Comparison of ENCODE assay signal across 10 cellular contexts in genomic region chr19:55210120-55210493, GRCh38. TPM values are rescaled to one million over a fixed set of nuclear protein-coding genes. Genes with fewer than 3 reads are reported as not detected.
DNase-seq lines count a peak whose midpoint lies in the region; ATAC-seq, FAIRE-seq and TF ChIP-seq lines count a peak whose summit lies in the region.
"Had no signal": no experiment of that assay in that cellular context is flagged by ENCODE, and none has a peak within 500 bp of the region (broad histone marks: within the 10 kb centered on the region; RNA-seq: fewer than 3 reads in every experiment).

No MANE protein-coding gene starts in this region.

- CTCF ChIA-PET in A549 (lab: Yijun Ruan, JAX) (interaction anchor here (1.0 to 2.1 kb wide), 11 partner anchors 13 to 244 kb away, joined by 3 to 7 read pairs (median 4); partner anchors contain the start of gene DNAAF3), HEK293 (lab: Yijun Ruan, JAX) (interaction anchor here (0.6 to 0.8 kb wide), 6 partner anchors 10 to 145 kb away, joined by 3 read pairs; no protein-coding TSS in a partner anchor)

- H3K4me2 ChIP-seq in A549 (peak overlapping the region; percentile 64), hepatocyte (no peak overlapping the region)

- H3K9me3 ChIP-seq in A549 (no peaks in the 10 kb centered on the region), HEK293 (ENCODE audit: control insufficient read depth, insufficient read depth, low read depth, low read length) (no peaks in the 10 kb centered on the region; the same call in 1 of the 2 replicates), hepatocyte (ENCODE audit: low read depth) (no peaks in the 10 kb centered on the region)

- peak overlapping the region; percentile 64 to 83 for H3K27ac ChIP-seq in A549
- peak overlapping the region; percentile 22; the same call in 1 of the 2 replicates for H3K27ac ChIP-seq in HEK293 (ENCODE audit: extremely low read depth, low read depth, low read length)
- H3K27ac ChIP-seq in hepatocyte: peak overlapping the region; percentile 96
- H3K27ac ChIP-seq in substantia nigra (ENCODE audit: low read depth, low read length, poor library complexity, severe bottlenecking): no peak overlapping the region

- DNase-seq in A549 (ENCODE audit: low read depth in 1 of 2, low spot score in 1 of 2) (peak; percentile 91 to 96), T1000 (lab: John Stamatoyannopoulos, UW) (peak; percentile 36), hepatocyte (ENCODE audit: low spot score) (peak; percentile 79), GM20000 (ENCODE audit: low spot score) (no peak), substantia nigra (lab: John Stamatoyannopoulos, UW) (no peak)
- DNase-seq in activated naive CD4-positive, alpha-beta T cell treated with Interleukin-2 at 50 U/mL for 16 hours: no peak
- DNase-seq: NCI-H1930 had no signal

- peaks cover 4% of the 10 kb centered on the region for H3K79me2 ChIP-seq in hepatocyte

- TF ChIP-seq CTCF in A549 (IDR thresholded peaks at IDR 0.05) (no peak), HEK293 (tag by site-specific recombination; IDR thresholded peaks at IDR 0.05) (no peak), hepatocyte (IDR thresholded peaks at IDR 0.05; ENCODE audit: poor library complexity) (no peak), GM20000 (IDR thresholded peaks at IDR 0.05; ENCODE audit: extremely low read depth, missing control alignments) (no peak)

- peak in 1 of 2 experiments; percentile 23; a peak in 1 of 5 replicates for TF ChIP-seq RAD21 in A549 (conservative IDR thresholded peaks at IDR 0.05 in 1 of 2, IDR thresholded peaks at IDR 0.05 in 1 of 2)

- POLR2A ChIA-PET in A549 (lab: Yijun Ruan, JAX) (interaction anchor here (1.0 to 1.3 kb wide), 4 partner anchors 13 to 197 kb away, joined by 4 to 7 read pairs (median 5); no protein-coding TSS in a partner anchor), HEK293 (lab: Yijun Ruan, JAX) (interaction anchor here (0.6 to 1.6 kb wide), 3 partner anchors 41 to 1167 kb away, joined by 3 to 5 read pairs (median 3); partner anchors contain the start of gene UBE2S)

- no peaks in the 10 kb centered on the region for H4K20me1 ChIP-seq in hepatocyte (ENCODE audit: insufficient read depth, poor library complexity, severe bottlenecking)

- ATAC-seq in A549: peak; percentile 72 to 81
- no peak for ATAC-seq in GM18858 (IDR thresholded peaks at IDR 0.05; ENCODE audit: unreplicated experiment)

- no peak for TF ChIP-seq POLR2A in A549 (IDR thresholded peaks at IDR 0.05; ENCODE audit: low read length)

- no peak overlapping the region for H3K4me3 ChIP-seq in A549
- no peak overlapping the region for H3K4me3 ChIP-seq in HEK293 (ENCODE audit: low read depth, low read length)
- no peak overlapping the region for H3K4me3 ChIP-seq in hepatocyte

- WGBS in A549 (ENCODE audit: missing lambda C conversion rate): 12% methylated on average over 4 of the region's 4 CpGs
- 53% methylated on average over 4 of the region's 4 CpGs for WGBS in hepatocyte (ENCODE audit: low lambda C conversion rate, missing lambda C conversion rate)

- no peak overlapping the region for H2AFZ ChIP-seq in hepatocyte

- H3K4me1 ChIP-seq in A549 (peaks cover 43% of the 10 kb centered on the region), HEK293 (ENCODE audit: control insufficient read depth, insufficient read depth, low read length) (peaks cover 13% of the 10 kb centered on the region), hepatocyte (ENCODE audit: insufficient read depth) (peaks cover 23% of the 10 kb centered on the region)

- H3K27me3 ChIP-seq in hepatocyte: no peaks in the 10 kb centered on the region

- no peaks in the 10 kb centered on the region for H3K36me3 ChIP-seq in HEK293 (ENCODE audit: control insufficient read depth in 2 of 2, insufficient read depth in 1 of 2, low read length in 2 of 2)
- no peaks in the 10 kb centered on the region for H3K36me3 ChIP-seq in hepatocyte (replicated peaks; ENCODE audit: insufficient read depth, low read depth)

- TF ChIP-seq EP300 in A549 (IDR thresholded peaks at IDR 0.05): peak in 1 of 2 experiments; percentile 59; a peak in 2 of 5 replicates

- no peaks in the 10 kb centered on the region for H3K9me2 ChIP-seq in hepatocyte (replicated peaks; ENCODE audit: insufficient read depth)

- peak; percentile 94 for FAIRE-seq in A549 (lab: Jason Lieb, UNC)
- FAIRE-seq: H1 had no signal

TF ChIP-seq in A549, 52 proteins besides CTCF, POLR2A, EP300 and RAD21 (continues in another document):
- no peak for TF ChIP-seq HES2 (IDR thresholded peaks at IDR 0.05)

TF ChIP-seq in HEK293, 187 proteins besides CTCF, POLR2A, EP300 and RAD21 (continues in another document):
- TF ChIP-seq ZNF792 (tag by site-specific recombination; IDR thresholded peaks at IDR 0.05) (no peak), ZSCAN23 (tag by site-specific recombination; IDR thresholded peaks at IDR 0.05) (no peak), ZNF626 (tag by site-specific recombination; IDR thresholded peaks at IDR 0.05) (no peak), GLIS1 (tag by site-specific recombination; IDR thresholded peaks at IDR 0.05) (peak; percentile 81), ZBTB20 (tag by site-specific recombination; IDR thresholded peaks at IDR 0.05) (peak; percentile 5; the same call in 1 of the 2 replicates), ZNF623 (tag by site-specific recombination; IDR thresholded peaks at IDR 0.05) (0 out of 2 replicates have a peak, but pooled peaks have one; percentile 5), ZNF112 (tag by site-specific recombination; IDR thresholded peaks at IDR 0.05) (no peak), KLF17 (tag by site-specific recombination; IDR thresholded peaks at IDR 0.05) (0 out of 2 replicates have a peak, but pooled peaks have one; percentile 13), ZNF335 (tag by site-specific recombination; conservative IDR thresholded peaks at IDR 0.05) (peak; percentile 72), ZBTB17 (tag by site-specific recombination; IDR thresholded peaks at IDR 0.05) (peak; percentile 45), ZNF366 (tag by site-specific recombination; conservative IDR thresholded peaks at IDR 0.05) (peak; percentile 83)

RNA-seq across cellular contexts. Expression of gene PTPRH, which starts 0.8 kb away (rescaled TPM):
- polyA plus RNA-seq in A549 (2011; rRNA removed) (4.2 and 5.4 TPM in 2 replicates), A549 (2017; fragmentation: RNase III; extraction: RNeasy Plus Mini Kit Qiagen cat#74134 plus additional on column Dnase treatment) (1.5 to 1.8 TPM (median 1.6 TPM) in 3 replicates), hepatocyte (7.2 and 7.3 TPM in 2 replicates)
- polyA plus RNA-seq in A549 (2012; cell fraction: cytosol; rRNA removed): 2.0 and 2.1 TPM in 2 replicates
- polyA plus RNA-seq in A549 (2012; cell fraction: nucleus; rRNA removed): 2.8 and 3.6 TPM in 2 replicates
- polyA minus RNA-seq in A549 (2011; rRNA and poly(A)+ RNA removed): 12.6 and 17.7 TPM in 2 replicates
- total RNA-seq in hepatocyte: 30.9 and 31.5 TPM in 2 replicates

RNA-seq across cellular contexts. Expression of gene TMEM86B, which starts 18.5 kb away (rescaled TPM):
- polyA plus RNA-seq in A549 (2011; rRNA removed) (1.6 TPM in 2 replicates), A549 (2017; fragmentation: RNase III; extraction: RNeasy Plus Mini Kit Qiagen cat#74134 plus additional on column Dnase treatment) (2.8 to 3.4 TPM (median 3.2 TPM) in 3 replicates), hepatocyte (48.6 and 62.3 TPM in 2 replicates)
- polyA plus RNA-seq in A549 (2012; cell fraction: cytosol; rRNA removed): 3.9 and 5.8 TPM in 2 replicates
- 52.7 and 61.5 TPM in 2 replicates for polyA plus RNA-seq in A549 (2012; cell fraction: nucleus; rRNA removed)
- 0.62 and 1.8 TPM in 2 replicates for polyA minus RNA-seq in A549 (2011; rRNA and poly(A)+ RNA removed)
- 18.6 and 21.1 TPM in 2 replicates for total RNA-seq in hepatocyte

RNA-seq across cellular contexts. Expression of gene SYT5, which starts 30.0 kb away (rescaled TPM):
- 0.23 and 0.69 TPM in 2 replicates for polyA plus RNA-seq in A549 (2011; rRNA removed)
- 0.14 and 0.22 TPM in 2 replicates for polyA plus RNA-seq in A549 (2012; cell fraction: cytosol; rRNA removed)
- 1.1 and 1.8 TPM in 2 replicates for polyA plus RNA-seq in A549 (2012; cell fraction: nucleus; rRNA removed)
- 0.43 to 0.65 TPM (median 0.63 TPM) in 3 replicates for polyA plus RNA-seq in A549 (2017; fragmentation: RNase III; extraction: RNeasy Plus Mini Kit Qiagen cat#74134 plus additional on column Dnase treatment)
- 0.08 and 0.44 TPM in 2 replicates for polyA minus RNA-seq in A549 (2011; rRNA and poly(A)+ RNA removed)
- 0.60 and 1.4 TPM in 2 replicates for total RNA-seq in hepatocyte
- polyA plus RNA-seq in hepatocyte: 0.86 and 0.98 TPM in 2 replicates

RNA-seq across cellular contexts. Expression of gene DNAAF3, which starts 43.7 kb away (rescaled TPM):
- 3.1 and 4.0 TPM in 2 replicates for polyA plus RNA-seq in A549 (2011; rRNA removed)
- polyA plus RNA-seq in A549 (2012; cell fraction: cytosol; rRNA removed): 4.2 and 4.7 TPM in 2 replicates
- 21.3 and 24.1 TPM in 2 replicates for polyA plus RNA-seq in A549 (2012; cell fraction: nucleus; rRNA removed)
- polyA plus RNA-seq in A549 (2017; fragmentation: RNase III; extraction: RNeasy Plus Mini Kit Qiagen cat#74134 plus additional on column Dnase treatment): 3.7 to 5.4 TPM (median 5.3 TPM) in 3 replicates
- polyA minus RNA-seq in A549 (2011; rRNA and poly(A)+ RNA removed): 2.8 and 3.4 TPM in 2 replicates
- 0.17 and 1.9 TPM in 2 replicates for total RNA-seq in hepatocyte
- polyA plus RNA-seq in hepatocyte: 3.8 and 4.9 TPM in 2 replicates

RNA-seq across cellular contexts. Expression of gene PPP6R1, which starts 48.7 kb away (rescaled TPM):
- polyA plus RNA-seq in A549 (2011; rRNA removed) (42.9 and 44.6 TPM in 2 replicates), A549 (2017; fragmentation: RNase III; extraction: RNeasy Plus Mini Kit Qiagen cat#74134 plus additional on column Dnase treatment) (72.9 to 78.0 TPM (median 76.2 TPM) in 3 replicates), hepatocyte (76.0 and 79.3 TPM in 2 replicates)
- 74.0 and 94.8 TPM in 2 replicates for polyA plus RNA-seq in A549 (2012; cell fraction: cytosol; rRNA removed)
- 148 and 200 TPM in 2 replicates for polyA plus RNA-seq in A549 (2012; cell fraction: nucleus; rRNA removed)
- polyA minus RNA-seq in A549 (2011; rRNA and poly(A)+ RNA removed): 89.2 and 109 TPM in 2 replicates
- total RNA-seq in hepatocyte: 37.1 and 39.5 TPM in 2 replicates

Comparison
In these comparisons a context has a peak if more than half of its experiments do, and no peak if none do; other contexts are left out.
1. DNase-seq: peak in A549 (2 of 2), T1000 (single experiment) and hepatocyte (single experiment); none in activated naive CD4-positive, alpha-beta T cell treated with Interleukin-2 at 50 U/mL for 16 hours (single experiment), GM20000 (single experiment) and substantia nigra (0 of 49).